Comparison of ENCODE assay signal across 21 cellular contexts in genomic region chr3:141150431-141150830, GRCh38.
"Had no signal": no experiment of that assay in that cellular context is flagged by ENCODE, and none has a peak within 500 bp of the region (broad histone marks: within the 10 kb centered on the region; RNA-seq: fewer than 3 reads in every experiment).

No MANE protein-coding gene starts in this region.

- H3K4me3 Mint-ChIP-seq: activated B cell treated with CpG ODN at 0.5 μM for 24 hours; activated CD4-positive, alpha-beta memory T cell treated with anti-CD3 and anti-CD28 coated beads for 36 hours; activated CD8-positive, alpha-beta memory T cell treated with anti-CD3 and anti-CD28 coated beads, Interleukin-2, amount 10 ng/mL, durations not matched to agents 7 days and 5 days; activated T-helper 17 cell treated with anti-CD3 and anti-CD28 coated beads, Interleukin-2, amount 50 U/mL, for 72 hours; central memory CD8-positive, alpha-beta T cell; naive thymus-derived CD8-positive, alpha-beta T cell had no signal

- H2AFZ ChIP-seq: parathyroid adenoma had no signal

- ATAC-seq: activated CD8-positive, alpha-beta memory T cell treated with anti-CD3 and anti-CD28 coated beads, Interleukin-2, amount 10 ng/mL, durations not matched to agents 7 days and 5 days; activated T-helper 17 cell treated with anti-CD3 and anti-CD28 coated beads, Interleukin-2, amount 50 U/mL, for 72 hours; left ventricle myocardium superior; naive thymus-derived CD8-positive, alpha-beta T cell had no signal

- H3K9me3 ChIP-seq: esophagus squamous epithelium, transverse colon, uterus had no signal

- H3K9me3 Mint-ChIP-seq: activated B cell treated with CpG ODN at 0.5 μM for 24 hours; activated CD4-positive, alpha-beta memory T cell treated with anti-CD3 and anti-CD28 coated beads for 36 hours; activated T-helper 17 cell treated with anti-CD3 and anti-CD28 coated beads, Interleukin-2, amount 50 U/mL, for 72 hours; central memory CD8-positive, alpha-beta T cell had no signal

- H3K36me3 Mint-ChIP-seq: activated CD4-positive, alpha-beta memory T cell treated with anti-CD3 and anti-CD28 coated beads for 36 hours; activated CD8-positive, alpha-beta memory T cell treated with anti-CD3 and anti-CD28 coated beads, Interleukin-2, amount 10 ng/mL, durations not matched to agents 7 days and 5 days; naive thymus-derived CD8-positive, alpha-beta T cell had no signal

- H3K9ac ChIP-seq: parathyroid adenoma had no signal

- H3K27me3 ChIP-seq: transverse colon, uterus had no signal

- H3K4me3 ChIP-seq: esophagus squamous epithelium, transverse colon, uterus had no signal

- H3K79me2 ChIP-seq: parathyroid adenoma had no signal

- H3K4me1 ChIP-seq: esophagus squamous epithelium, parathyroid adenoma, transverse colon, uterus had no signal

- H3K27ac ChIP-seq: esophagus squamous epithelium, parathyroid adenoma, transverse colon, uterus had no signal

- H3K4me1 Mint-ChIP-seq: activated B cell treated with CpG ODN at 0.5 μM for 24 hours; activated T-helper 17 cell treated with anti-CD3 and anti-CD28 coated beads, Interleukin-2, amount 50 U/mL, for 72 hours; central memory CD8-positive, alpha-beta T cell; naive thymus-derived CD8-positive, alpha-beta T cell had no signal

- H3K27ac Mint-ChIP-seq: activated B cell treated with CpG ODN at 0.5 μM for 24 hours; activated CD4-positive, alpha-beta memory T cell treated with anti-CD3 and anti-CD28 coated beads for 36 hours; activated CD8-positive, alpha-beta memory T cell treated with anti-CD3 and anti-CD28 coated beads, Interleukin-2, amount 10 ng/mL, durations not matched to agents 7 days and 5 days; activated T-helper 17 cell treated with anti-CD3 and anti-CD28 coated beads, Interleukin-2, amount 50 U/mL, for 72 hours; naive thymus-derived CD8-positive, alpha-beta T cell had no signal

- DNase-seq: activated B cell treated with CpG ODN at 0.5 μM for 24 hours; activated CD4-positive, alpha-beta memory T cell treated with anti-CD3 and anti-CD28 coated beads for 36 hours; activated CD4-positive, alpha-beta T cell treated with anti-CD3 and anti-CD28 coated beads for 4 hours; activated CD8-positive, alpha-beta memory T cell treated with anti-CD3 and anti-CD28 coated beads, Interleukin-2, amount 10 ng/mL, durations not matched to agents 7 days and 5 days; activated naive CD4-positive, alpha-beta T cell treated with Interleukin-2 at 50 U/mL for 16 hours; effector CD8-positive, alpha-beta T cell; esophagus squamous epithelium; left ventricle myocardium superior; naive thymus-derived CD8-positive, alpha-beta T cell; stimulated activated CD4-positive, alpha-beta T cell treated with anti-CD3 and anti-CD28 coated beads, Interleukin-12 subunit alpha, Interleukin-12 subunit beta, amount 100 ng/mL, for 4 hours; stimulated activated CD4-positive, alpha-beta T cell treated with anti-CD3 and anti-CD28 coated beads, Interleukin-1b, Interleukin-23, amount 100 ng/mL, for 48 hours; stimulated activated CD8-positive, alpha-beta memory T cell treated with anti-CD3 and anti-CD28 coated beads, Interleukin-4, amount 100 ng/mL, for 48 hours; stimulated activated naive CD4-positive, alpha-beta T cell; substantia nigra; SW 1271; T-helper 2 cell; transverse colon; uterus had no signal
